In genomic region chr7:11297764-11298163, GRCh38 we compare ENCODE assay signal across 1 cellular context.
TF ChIP-seq lines count a peak whose summit lies in the region.

No MANE protein-coding gene starts in this region.

TF ChIP-seq in H1, 55 proteins besides CTCF, POLR2A, EP300 and RAD21:
- no peak for TF ChIP-seq TAF1 (IDR thresholded peaks at IDR 0.05; ENCODE audit: low read depth, low read length)
- TF ChIP-seq RXRA (IDR thresholded peaks at IDR 0.05; ENCODE audit: insufficient read depth, low read depth, low read length), result no peak
- no peak for TF ChIP-seq NANOG (IDR thresholded peaks at IDR 0.05; ENCODE audit: insufficient read depth, low read depth, low read length, poor library complexity, severe bottlenecking)
- TF ChIP-seq TCF12 (IDR thresholded peaks at IDR 0.05; ENCODE audit: low read depth, low read length), result no peak
- no peak for TF ChIP-seq SIRT6 (IDR thresholded peaks at IDR 0.05; ENCODE audit: low read length)
- no peak for TF ChIP-seq SP4 (IDR thresholded peaks at IDR 0.05; ENCODE audit: low read length)
- no peak for TF ChIP-seq MAFK (IDR thresholded peaks at IDR 0.05; ENCODE audit: low read depth, low read length)
- no peak for TF ChIP-seq BRCA1 (IDR thresholded peaks at IDR 0.05; ENCODE audit: low read depth, low read length)
- no peak for TF ChIP-seq CBX5 (IDR thresholded peaks at IDR 0.05; ENCODE audit: low read depth, low read length)
- no peak for TF ChIP-seq BACH1 (IDR thresholded peaks at IDR 0.05; ENCODE audit: low read length)
- no peak for TF ChIP-seq CEBPB (IDR thresholded peaks at IDR 0.05; ENCODE audit: low read depth, low read length)
- no peak for TF ChIP-seq ASH2L (IDR thresholded peaks at IDR 0.05; ENCODE audit: low read length)
- TF ChIP-seq TEAD4 (IDR thresholded peaks at IDR 0.05; ENCODE audit: low read depth, low read length), result no peak
- TF ChIP-seq SAP30 (IDR thresholded peaks at IDR 0.05; ENCODE audit: insufficient read depth, insufficient replicate concordance, low read length), result no peak
- no peak for TF ChIP-seq ATF3 (IDR thresholded peaks at IDR 0.05; ENCODE audit: insufficient read depth, low read depth, low read length)
